Comparison of ENCODE assay signal across 1 cellular context in genomic region chr11:114799524-114799923, GRCh38.
TF ChIP-seq lines count a peak whose summit lies in the region.

No MANE protein-coding gene starts in this region.

TF ChIP-seq in GM23338, 12 proteins besides CTCF, POLR2A, EP300 and RAD21:
- TF ChIP-seq ZNF331 (CRISPR knock-in tag; IDR thresholded peaks at IDR 0.05; ENCODE audit: low read depth) = no peak
- no peak for TF ChIP-seq POLR2AphosphoS5 (IDR thresholded peaks at IDR 0.05; ENCODE audit: low read depth)
- TF ChIP-seq STAT1 (IDR thresholded peaks at IDR 0.05; ENCODE audit: unreplicated experiment) = no peak
- peak; percentile 51; the same call in 1 of the 2 replicates for TF ChIP-seq ZNF462 (CRISPR knock-in tag; IDR thresholded peaks at IDR 0.05)
- TF ChIP-seq CREB1 (CRISPR knock-in tag; IDR thresholded peaks at IDR 0.05; ENCODE audit: low read depth) = no peak
- no peak for TF ChIP-seq JUNB (IDR thresholded peaks at IDR 0.05; ENCODE audit: unreplicated experiment)
- no peak for TF ChIP-seq REST (IDR thresholded peaks at IDR 0.05; ENCODE audit: unreplicated experiment)
